ENCODE assay signal across 3 cellular contexts in the genomic region with DNA sequence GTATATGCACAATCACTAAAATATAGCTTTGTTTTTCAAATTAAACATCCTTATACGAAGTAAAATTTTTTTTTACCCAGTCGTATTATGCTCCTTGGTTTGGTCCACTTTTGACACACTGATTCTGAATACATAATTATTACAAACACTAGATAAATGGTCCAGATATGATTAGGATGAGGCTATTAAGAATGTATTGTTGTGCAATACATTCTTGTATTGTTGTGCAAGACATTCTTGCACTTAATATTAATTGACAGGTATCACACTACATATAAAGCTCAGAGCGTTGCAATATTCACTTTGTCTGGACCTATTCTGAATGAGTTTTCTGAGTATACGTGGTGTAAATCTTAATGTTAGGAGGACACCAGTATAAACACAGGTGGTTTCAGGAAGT.
A peak's percentile ranks its signal among the peaks of the same experiment; 100 is the strongest.
TF ChIP-seq lines count a peak whose summit lies in the region.

No MANE protein-coding gene starts in this region.

TF ChIP-seq in A549, 52 proteins besides CTCF, POLR2A, EP300 and RAD21:
- TF ChIP-seq HES2 (IDR thresholded peaks at IDR 0.05) (no peak), CBX8 (IDR thresholded peaks at IDR 0.05) (no peak), SREBF2 (IDR thresholded peaks at IDR 0.05) (no peak), EHF (CRISPR knock-in tag; IDR thresholded peaks at IDR 0.05) (no peak), ZC3H11A (IDR thresholded peaks at IDR 0.05) (no peak), RARB (CRISPR knock-in tag; IDR thresholded peaks at IDR 0.05) (no peak), USF2 (IDR thresholded peaks at IDR 0.05) (no peak), SMC3 (IDR thresholded peaks at IDR 0.05) (no peak), CHD2 (IDR thresholded peaks at IDR 0.05; ENCODE audit: low read length, partially characterized antibody) (no peak), CEBPB (IDR thresholded peaks at IDR 0.05) (no peak)

TF ChIP-seq in IMR-90, 13 proteins besides CTCF, POLR2A, EP300 and RAD21:
- no peak for TF ChIP-seq FOS (IDR thresholded peaks at IDR 0.05; ENCODE audit: low read depth, low read length)
- TF ChIP-seq CEBPB (IDR thresholded peaks at IDR 0.05; ENCODE audit: low read depth, low read length), result peak; percentile 70
- TF ChIP-seq BHLHE40 (IDR thresholded peaks at IDR 0.05; ENCODE audit: low read depth, low read length), result no peak
- TF ChIP-seq RCOR1 (IDR thresholded peaks at IDR 0.05; ENCODE audit: insufficient replicate concordance, low read length), result no peak

TF ChIP-seq in K562, 482 proteins besides CTCF, POLR2A, EP300 and RAD21:
- TF ChIP-seq CEBPB (tag; IDR thresholded peaks at IDR 0.05), result peak; percentile 36
- no peak for TF ChIP-seq CEBPG (CRISPR knock-in tag; IDR thresholded peaks at IDR 0.05)
- peak in 1 of 2 experiments; percentile 35; a peak in 1 of 4 replicates for TF ChIP-seq CEBPG (tag; conservative IDR thresholded peaks at IDR 0.05 in 1 of 2, IDR thresholded peaks at IDR 0.05 in 1 of 2)
- TF ChIP-seq BACH1 (tag; IDR thresholded peaks at IDR 0.05), result no peak
- no peak for TF ChIP-seq ADNP (tag; IDR thresholded peaks at IDR 0.05)
